In the genomic region with DNA sequence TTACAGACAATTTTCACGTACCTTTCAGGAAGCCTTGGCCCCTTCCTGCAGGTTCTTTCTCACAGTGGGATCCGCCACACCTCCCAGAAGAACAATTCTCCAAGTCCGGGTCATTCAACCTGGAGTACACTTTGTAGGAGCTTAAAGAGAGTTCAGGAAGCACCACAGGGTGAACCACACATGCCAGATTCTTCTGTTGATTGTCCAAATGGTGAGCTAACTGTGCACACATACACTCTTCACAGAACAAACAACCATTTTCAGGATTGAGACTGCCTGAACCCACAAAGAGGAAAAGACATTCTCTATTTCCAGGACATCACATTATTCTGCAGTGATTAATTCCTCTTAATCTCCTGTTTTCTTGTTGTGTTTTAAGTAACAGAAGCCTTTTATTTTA, we compare ENCODE assay signal across 21 cellular contexts. TPM values are rescaled to one million over a fixed set of nuclear protein-coding genes. Genes with fewer than 3 reads are reported as not detected.
A peak's percentile ranks its signal among the peaks of the same experiment; 100 is the strongest.
DNase-seq lines count a peak whose midpoint lies in the region; ATAC-seq and TF ChIP-seq lines count a peak whose summit lies in the region.
"Had no signal": no experiment of that assay in that cellular context is flagged by ENCODE, and none has a peak within 500 bp of the region (broad histone marks: within the 10 kb centered on the region; RNA-seq: fewer than 3 reads in every experiment).

No MANE protein-coding gene starts in this region.

- no peak overlapping the region for H3K27ac ChIP-seq in prostate gland
- H3K27ac ChIP-seq: 22Rv1, HL-60 had no signal

- TF ChIP-seq POLR2A in prostate gland (IDR thresholded peaks at IDR 0.05), result no peak

- H3K4me1 Mint-ChIP-seq in MCF 10A (ENCODE audit: insufficient read depth, unreplicated experiment), result peaks cover 5% of the 10 kb centered on the region
- H3K4me1 Mint-ChIP-seq in natural killer cell treated with Interleukin-12 subunit alpha and Interleukin-12 subunit beta and Interleukin-15 and Interleukin-18, amount 100 ng/mL, for 72 hours (ENCODE audit: low read depth in 2 of 2), result no peaks in the 10 kb centered on the region

- H3K36me3 Mint-ChIP-seq in MCF 10A (ENCODE audit: insufficient read depth, unreplicated experiment), result no peaks in the 10 kb centered on the region
- H3K36me3 Mint-ChIP-seq in natural killer cell treated with Interleukin-12 subunit alpha and Interleukin-12 subunit beta and Interleukin-15 and Interleukin-18, amount 100 ng/mL, for 72 hours, result no peaks in the 10 kb centered on the region

- 73% methylated on average over 3 of the region's 3 CpGs for WGBS in prostate gland

- CTCF ChIA-PET in MCF 10A (lab: Yijun Ruan, JAX), result interaction anchor here (0.8 to 4.4 kb wide), 2 partner anchors 15 to 17 kb away, joined by 3 to 25 read pairs; no protein-coding TSS in a partner anchor

- ATAC-seq in natural killer cell treated with Interleukin-12 subunit alpha and Interleukin-12 subunit beta and Interleukin-15 and Interleukin-18, amount 100 ng/mL, for 72 hours, result no peak
- ATAC-seq: PC-3 had no signal

- H3K4me3 ChIP-seq in H7 (ENCODE audit: insufficient read depth, low read depth, low read length) (no peak overlapping the region), prostate gland (no peak overlapping the region)
- H3K4me3 ChIP-seq: HAP-1 had no signal

- H3K27me3 ChIP-seq in H7 (ENCODE audit: control insufficient read depth, insufficient read depth, low read length) (no peaks in the 10 kb centered on the region), prostate gland (replicated peaks; ENCODE audit: insufficient read depth) (no peaks in the 10 kb centered on the region)

- no peaks in the 10 kb centered on the region for H3K36me3 ChIP-seq in H7 (replicated peaks; ENCODE audit: control insufficient read depth, insufficient read depth, low read length)
- no peaks in the 10 kb centered on the region for H3K36me3 ChIP-seq in prostate gland
- H3K36me3 ChIP-seq: HAP-1 had no signal

- no peak overlapping the region for H3K4me3 Mint-ChIP-seq in MCF 10A (ENCODE audit: unreplicated experiment)
- no peak overlapping the region for H3K4me3 Mint-ChIP-seq in natural killer cell treated with Interleukin-12 subunit alpha and Interleukin-12 subunit beta and Interleukin-15 and Interleukin-18, amount 100 ng/mL, for 72 hours
- H3K4me3 Mint-ChIP-seq: IgD-negative memory B cell had no signal

- no peaks in the 10 kb centered on the region for H3K9me3 ChIP-seq in prostate gland
- H3K9me3 ChIP-seq: HAP-1 had no signal

- no peaks in the 10 kb centered on the region for H3K9me3 Mint-ChIP-seq in MCF 10A (ENCODE audit: unreplicated experiment)
- no peaks in the 10 kb centered on the region for H3K9me3 Mint-ChIP-seq in natural killer cell treated with Interleukin-12 subunit alpha and Interleukin-12 subunit beta and Interleukin-15 and Interleukin-18, amount 100 ng/mL, for 72 hours

- no peak for TF ChIP-seq CTCF in MCF 10A (IDR thresholded peaks at IDR 0.05; ENCODE audit: unreplicated experiment)
- TF ChIP-seq CTCF in prostate gland (IDR thresholded peaks at IDR 0.05), result no peak

- H3K27me3 Mint-ChIP-seq in MCF 10A (ENCODE audit: insufficient read depth, unreplicated experiment), result peaks cover 21% of the 10 kb centered on the region
- peaks cover 12 to 39% of the 10 kb centered on the region in 2 donors for H3K27me3 Mint-ChIP-seq in natural killer cell treated with Interleukin-12 subunit alpha and Interleukin-12 subunit beta and Interleukin-15 and Interleukin-18, amount 100 ng/mL, for 72 hours

- no TSS peak for BruUV-seq in MCF 10A (replicated peaks; lab: Mats Ljungman, UMichigan)

- no peak overlapping the region for H3K27ac Mint-ChIP-seq in MCF 10A (ENCODE audit: low read depth, unreplicated experiment)
- no peak overlapping the region for H3K27ac Mint-ChIP-seq in natural killer cell treated with Interleukin-12 subunit alpha and Interleukin-12 subunit beta and Interleukin-15 and Interleukin-18, amount 100 ng/mL, for 72 hours
- H3K27ac Mint-ChIP-seq: IgD-negative memory B cell had no signal

- POLR2A ChIA-PET in MCF 10A (lab: Yijun Ruan, JAX), result no interaction called here

- DNase-seq in DMS153 (lab: John Stamatoyannopoulos, UW), result peak; percentile 50
- DNase-seq in DMS153 treated with DMSO at 0.1 percent for 48 hours (lab: John Stamatoyannopoulos, UW; ENCODE audit: unreplicated experiment), result no peak
- peak; percentile 18 to 82 for DNase-seq in T47D (ENCODE audit: low read depth in 1 of 2, low spot score in 1 of 2)
- no peak for DNase-seq in MCF 10A (ENCODE audit: unreplicated experiment)
- peak; percentile 36 for DNase-seq in NCI-H2227 treated with DMSO at 0.1 percent for 48 hours (lab: John Stamatoyannopoulos, UW)
- DNase-seq in natural killer cell treated with Interleukin-12 subunit alpha and Interleukin-12 subunit beta and Interleukin-15 and Interleukin-18, amount 100 ng/mL, for 72 hours (ENCODE audit: low spot score), result no peak
- DNase-seq in H7, result no peak
- DNase-seq in prostate gland (ENCODE audit: low spot score), result no peak
- DNase-seq: Kasumi-1, NCI-H1105 treated with DMSO at 0.1 percent for 48 hours, NCI-H1930, NCI-H82, PC-3, RPMI8226, T-helper 1 cell, T-helper 9 cell had no signal

- no peaks in the 10 kb centered on the region for H3K4me1 ChIP-seq in prostate gland (replicated peaks)
- H3K4me1 ChIP-seq: HAP-1 had no signal

- intact Hi-C loops in MCF 10A (cut with micrococcal nuclease) (no loop called here), prostate gland (cut with DNase I) (no loop called here)

- in situ Hi-C loops in T47D (cut with HindIII; ENCODE audit: low pct_unique_long_range_greater_than_20kb, low sequenced_read_pairs), result no loop called here

RNA-seq across cellular contexts. Expression of a gene that starts 51.0 kb away (rescaled TPM):
- total RNA-seq in MCF 10A (2022) (not detected in 2 replicates), prostate gland (1 to 10 TPM in 1 of 2 donors, not detected in 1; 2.6 TPM)
- not detected for total RNA-seq in natural killer cell treated with Interleukin-12 subunit alpha and Interleukin-12 subunit beta and Interleukin-15 and Interleukin-18, amount 100 ng/mL, for 72 hours
- total RNA-seq in H7 (2014; rRNA removed; shearing (Covaris generic)), result not detected in 2 replicates
- total RNA-seq: HT1080, PC-3 had no signal

RNA-seq across cellular contexts. Expression of a gene that starts 51.5 kb away (rescaled TPM):
- total RNA-seq in MCF 10A (2022) (not detected in 2 replicates), prostate gland (not detected)
- not detected for total RNA-seq in natural killer cell treated with Interleukin-12 subunit alpha and Interleukin-12 subunit beta and Interleukin-15 and Interleukin-18, amount 100 ng/mL, for 72 hours
- total RNA-seq in H7 (2014; rRNA removed; shearing (Covaris generic)), result not detected in 2 replicates
- total RNA-seq: HT1080, PC-3 had no signal

Comparison
In these comparisons a context has a peak if more than half of its experiments do, and no peak if none do; other contexts are left out.
1. DNase-seq: peak in DMS153 (single experiment), T47D (2 of 2) and NCI-H2227 treated with DMSO at 0.1 percent for 48 hours (single experiment); none in DMS153 treated with DMSO at 0.1 percent for 48 hours (single experiment), MCF 10A (single experiment), natural killer cell treated with Interleukin-12 subunit alpha and Interleukin-12 subunit beta and Interleukin-15 and Interleukin-18, amount 100 ng/mL, for 72 hours (single experiment), H7 (single experiment) and prostate gland (single experiment).